ENCODE assay signal across 1 cellular context in genomic region chr3:122680381-122681293, GRCh38.
TF ChIP-seq lines count a peak whose summit lies in the region.

A gene with protein sequence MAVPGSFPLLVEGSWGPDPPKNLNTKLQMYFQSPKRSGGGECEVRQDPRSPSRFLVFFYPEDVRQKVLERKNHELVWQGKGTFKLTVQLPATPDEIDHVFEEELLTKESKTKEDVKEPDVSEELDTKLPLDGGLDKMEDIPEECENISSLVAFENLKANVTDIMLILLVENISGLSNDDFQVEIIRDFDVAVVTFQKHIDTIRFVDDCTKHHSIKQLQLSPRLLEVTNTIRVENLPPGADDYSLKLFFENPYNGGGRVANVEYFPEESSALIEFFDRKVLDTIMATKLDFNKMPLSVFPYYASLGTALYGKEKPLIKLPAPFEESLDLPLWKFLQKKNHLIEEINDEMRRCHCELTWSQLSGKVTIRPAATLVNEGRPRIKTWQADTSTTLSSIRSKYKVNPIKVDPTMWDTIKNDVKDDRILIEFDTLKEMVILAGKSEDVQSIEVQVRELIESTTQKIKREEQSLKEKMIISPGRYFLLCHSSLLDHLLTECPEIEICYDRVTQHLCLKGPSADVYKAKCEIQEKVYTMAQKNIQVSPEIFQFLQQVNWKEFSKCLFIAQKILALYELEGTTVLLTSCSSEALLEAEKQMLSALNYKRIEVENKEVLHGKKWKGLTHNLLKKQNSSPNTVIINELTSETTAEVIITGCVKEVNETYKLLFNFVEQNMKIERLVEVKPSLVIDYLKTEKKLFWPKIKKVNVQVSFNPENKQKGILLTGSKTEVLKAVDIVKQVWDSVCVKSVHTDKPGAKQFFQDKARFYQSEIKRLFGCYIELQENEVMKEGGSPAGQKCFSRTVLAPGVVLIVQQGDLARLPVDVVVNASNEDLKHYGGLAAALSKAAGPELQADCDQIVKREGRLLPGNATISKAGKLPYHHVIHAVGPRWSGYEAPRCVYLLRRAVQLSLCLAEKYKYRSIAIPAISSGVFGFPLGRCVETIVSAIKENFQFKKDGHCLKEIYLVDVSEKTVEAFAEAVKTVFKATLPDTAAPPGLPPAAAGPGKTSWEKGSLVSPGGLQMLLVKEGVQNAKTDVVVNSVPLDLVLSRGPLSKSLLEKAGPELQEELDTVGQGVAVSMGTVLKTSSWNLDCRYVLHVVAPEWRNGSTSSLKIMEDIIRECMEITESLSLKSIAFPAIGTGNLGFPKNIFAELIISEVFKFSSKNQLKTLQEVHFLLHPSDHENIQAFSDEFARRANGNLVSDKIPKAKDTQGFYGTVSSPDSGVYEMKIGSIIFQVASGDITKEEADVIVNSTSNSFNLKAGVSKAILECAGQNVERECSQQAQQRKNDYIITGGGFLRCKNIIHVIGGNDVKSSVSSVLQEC (N-terminal part only) (plus strand): TSS chr3:122680839. CDS start chr3:122680884, 45 bp downstream.

TF ChIP-seq in HepG2, 621 proteins besides CTCF, POLR2A, EP300 and RAD21 (continued from another document and continues in another):
- TF ChIP-seq TFAP4 (IDR thresholded peaks at IDR 0.05; ENCODE audit: borderline replicate concordance, low read depth) (no peak), ZNF34 (CRISPR knock-in tag; IDR thresholded peaks at IDR 0.05; ENCODE audit: borderline replicate concordance) (no peak), PTBP1 (IDR thresholded peaks at IDR 0.05; ENCODE audit: low read depth, low read length, poor library complexity, severe bottlenecking) (no peak), JUN (CRISPR knock-in tag; IDR thresholded peaks at IDR 0.05) (no peak), RFXANK (CRISPR knock-in tag; IDR thresholded peaks at IDR 0.05) (no peak), ZNF572 (CRISPR knock-in tag; IDR thresholded peaks at IDR 0.05) (no peak), MXI1 (IDR thresholded peaks at IDR 0.05; ENCODE audit: borderline replicate concordance, low read depth, low read length) (no peak), SNRNP70 (IDR thresholded peaks at IDR 0.05; ENCODE audit: low read depth, low read length) (no peak), ZSCAN29 (CRISPR knock-in tag; conservative IDR thresholded peaks at IDR 0.05) (no peak), ZNF12 (CRISPR knock-in tag; IDR thresholded peaks at IDR 0.05) (peak; percentile 15; the same call in 1 of the 2 replicates), SP2 (CRISPR knock-in tag; IDR thresholded peaks at IDR 0.05) (no peak), U2AF1 (optimal IDR thresholded peaks at IDR 0.05; ENCODE audit: low read depth, low read length) (peak; percentile 36), SP1 (IDR thresholded peaks at IDR 0.05) (no peak), SP1 (CRISPR knock-in tag; IDR thresholded peaks at IDR 0.05) (no peak), KDM1A (CRISPR knock-in tag; IDR thresholded peaks at IDR 0.05) (no peak), BRF2 (CRISPR knock-in tag; IDR thresholded peaks at IDR 0.05) (no peak), ZZZ3 (CRISPR knock-in tag; IDR thresholded peaks at IDR 0.05; ENCODE audit: borderline replicate concordance) (no peak), ZNF776 (CRISPR knock-in tag; IDR thresholded peaks at IDR 0.05) (no peak), PBX3 (CRISPR knock-in tag; IDR thresholded peaks at IDR 0.05; ENCODE audit: borderline replicate concordance) (no peak), SRSF4 (IDR thresholded peaks at IDR 0.05; ENCODE audit: low read depth, low read length, poor library complexity, severe bottlenecking) (no peak), NR2F1 (CRISPR knock-in tag; IDR thresholded peaks at IDR 0.05) (no peak), HNRNPUL1 (IDR thresholded peaks at IDR 0.05; ENCODE audit: low read depth, low read length) (no peak), SALL2 (CRISPR knock-in tag; IDR thresholded peaks at IDR 0.05) (peak; percentile 38; the same call in 1 of the 2 replicates), HIVEP1 (CRISPR knock-in tag; IDR thresholded peaks at IDR 0.05) (no peak), NCOA5 (CRISPR knock-in tag; IDR thresholded peaks at IDR 0.05) (no peak), MAFK (conservative IDR thresholded peaks at IDR 0.05 in 1 of 2, IDR thresholded peaks at IDR 0.05 in 1 of 2; ENCODE audit: low read length in 2 of 2) (no peak), SIN3B (IDR thresholded peaks at IDR 0.05; ENCODE audit: low read length) (no peak), KLF13 (CRISPR knock-in tag; IDR thresholded peaks at IDR 0.05) (no peak), ZNF883 (CRISPR knock-in tag; IDR thresholded peaks at IDR 0.05; ENCODE audit: not compliant biosample characterization) (no peak), ZFAT (CRISPR knock-in tag; conservative IDR thresholded peaks at IDR 0.05) (0 out of 2 replicates have a peak, but pooled peaks have one; percentile 8), MAFF (IDR thresholded peaks at IDR 0.05; ENCODE audit: low read depth, low read length) (no peak), BCL6 (CRISPR knock-in tag; IDR thresholded peaks at IDR 0.05) (peak; percentile 59), KDM2A (CRISPR knock-in tag; IDR thresholded peaks at IDR 0.05; ENCODE audit: borderline replicate concordance, low read depth) (peak; percentile 48; the same call in 1 of the 2 replicates), ZNF747 (CRISPR knock-in tag; IDR thresholded peaks at IDR 0.05; ENCODE audit: borderline replicate concordance) (peak; percentile 43; the same call in 1 of the 2 replicates), GATAD1 (CRISPR knock-in tag; IDR thresholded peaks at IDR 0.05) (no peak), ZNF3 (CRISPR knock-in tag; IDR thresholded peaks at IDR 0.05) (no peak), NR2F6 (IDR thresholded peaks at IDR 0.05) (no peak), NR2F6 (CRISPR knock-in tag; IDR thresholded peaks at IDR 0.05) (no peak), ATF2 (CRISPR knock-in tag; IDR thresholded peaks at IDR 0.05) (no peak), MAZ (IDR thresholded peaks at IDR 0.05; ENCODE audit: borderline replicate concordance, low read depth, low read length) (no peak), MAZ (CRISPR knock-in tag; IDR thresholded peaks at IDR 0.05; ENCODE audit: low read depth) (peak; percentile 61)
- TF ChIP-seq, protein P1, sequence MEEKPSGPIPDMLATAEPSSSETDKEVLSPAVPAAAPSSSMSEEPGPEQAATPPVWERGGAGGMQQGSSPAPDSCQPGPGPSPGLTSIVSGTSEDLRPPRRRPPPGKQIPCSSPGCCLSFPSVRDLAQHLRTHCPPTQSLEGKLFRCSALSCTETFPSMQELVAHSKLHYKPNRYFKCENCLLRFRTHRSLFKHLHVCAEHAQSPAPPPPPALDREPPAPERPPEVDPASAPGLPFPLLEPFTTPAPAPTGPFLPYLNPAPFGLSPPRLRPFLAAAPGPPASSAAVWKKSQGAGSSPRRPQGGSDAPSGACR (CRISPR knock-in tag; IDR thresholded peaks at IDR 0.05) = 0 out of 2 replicates have a peak, but pooled peaks have one; percentile 27
- TF ChIP-seq, protein P2, sequence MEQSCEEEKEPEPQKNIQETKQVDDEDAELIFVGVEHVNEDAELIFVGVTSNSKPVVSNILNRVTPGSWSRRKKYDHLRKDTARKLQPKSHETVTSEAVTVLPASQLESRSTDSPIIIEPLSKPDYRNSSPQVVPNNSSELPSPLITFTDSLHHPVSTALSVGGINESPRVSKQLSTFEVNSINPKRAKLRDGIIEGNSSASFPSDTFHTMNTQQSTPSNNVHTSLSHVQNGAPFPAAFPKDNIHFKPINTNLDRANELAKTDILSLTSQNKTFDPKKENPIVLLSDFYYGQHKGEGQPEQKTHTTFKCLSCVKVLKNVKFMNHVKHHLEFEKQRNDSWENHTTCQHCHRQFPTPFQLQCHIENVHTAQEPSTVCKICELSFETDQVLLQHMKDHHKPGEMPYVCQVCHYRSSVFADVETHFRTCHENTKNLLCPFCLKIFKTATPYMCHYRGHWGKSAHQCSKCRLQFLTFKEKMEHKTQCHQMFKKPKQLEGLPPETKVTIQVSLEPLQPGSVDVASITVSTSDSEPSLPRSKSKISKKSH (CRISPR knock-in tag; IDR thresholded peaks at IDR 0.05; ENCODE audit: borderline replicate concordance) = peak; percentile 71; the same call in 1 of the 2 replicates
- TF ChIP-seq, protein P3, sequence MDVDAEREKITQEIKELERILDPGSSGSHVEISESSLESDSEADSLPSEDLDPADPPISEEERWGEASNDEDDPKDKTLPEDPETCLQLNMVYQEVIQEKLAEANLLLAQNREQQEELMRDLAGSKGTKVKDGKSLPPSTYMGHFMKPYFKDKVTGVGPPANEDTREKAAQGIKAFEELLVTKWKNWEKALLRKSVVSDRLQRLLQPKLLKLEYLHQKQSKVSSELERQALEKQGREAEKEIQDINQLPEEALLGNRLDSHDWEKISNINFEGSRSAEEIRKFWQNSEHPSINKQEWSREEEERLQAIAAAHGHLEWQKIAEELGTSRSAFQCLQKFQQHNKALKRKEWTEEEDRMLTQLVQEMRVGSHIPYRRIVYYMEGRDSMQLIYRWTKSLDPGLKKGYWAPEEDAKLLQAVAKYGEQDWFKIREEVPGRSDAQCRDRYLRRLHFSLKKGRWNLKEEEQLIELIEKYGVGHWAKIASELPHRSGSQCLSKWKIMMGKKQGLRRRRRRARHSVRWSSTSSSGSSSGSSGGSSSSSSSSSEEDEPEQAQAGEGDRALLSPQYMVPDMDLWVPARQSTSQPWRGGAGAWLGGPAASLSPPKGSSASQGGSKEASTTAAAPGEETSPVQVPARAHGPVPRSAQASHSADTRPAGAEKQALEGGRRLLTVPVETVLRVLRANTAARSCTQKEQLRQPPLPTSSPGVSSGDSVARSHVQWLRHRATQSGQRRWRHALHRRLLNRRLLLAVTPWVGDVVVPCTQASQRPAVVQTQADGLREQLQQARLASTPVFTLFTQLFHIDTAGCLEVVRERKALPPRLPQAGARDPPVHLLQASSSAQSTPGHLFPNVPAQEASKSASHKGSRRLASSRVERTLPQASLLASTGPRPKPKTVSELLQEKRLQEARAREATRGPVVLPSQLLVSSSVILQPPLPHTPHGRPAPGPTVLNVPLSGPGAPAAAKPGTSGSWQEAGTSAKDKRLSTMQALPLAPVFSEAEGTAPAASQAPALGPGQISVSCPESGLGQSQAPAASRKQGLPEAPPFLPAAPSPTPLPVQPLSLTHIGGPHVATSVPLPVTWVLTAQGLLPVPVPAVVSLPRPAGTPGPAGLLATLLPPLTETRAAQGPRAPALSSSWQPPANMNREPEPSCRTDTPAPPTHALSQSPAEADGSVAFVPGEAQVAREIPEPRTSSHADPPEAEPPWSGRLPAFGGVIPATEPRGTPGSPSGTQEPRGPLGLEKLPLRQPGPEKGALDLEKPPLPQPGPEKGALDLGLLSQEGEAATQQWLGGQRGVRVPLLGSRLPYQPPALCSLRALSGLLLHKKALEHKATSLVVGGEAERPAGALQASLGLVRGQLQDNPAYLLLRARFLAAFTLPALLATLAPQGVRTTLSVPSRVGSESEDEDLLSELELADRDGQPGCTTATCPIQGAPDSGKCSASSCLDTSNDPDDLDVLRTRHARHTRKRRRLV (CRISPR knock-in tag; IDR thresholded peaks at IDR 0.05) = no peak
- TF ChIP-seq, protein P4, sequence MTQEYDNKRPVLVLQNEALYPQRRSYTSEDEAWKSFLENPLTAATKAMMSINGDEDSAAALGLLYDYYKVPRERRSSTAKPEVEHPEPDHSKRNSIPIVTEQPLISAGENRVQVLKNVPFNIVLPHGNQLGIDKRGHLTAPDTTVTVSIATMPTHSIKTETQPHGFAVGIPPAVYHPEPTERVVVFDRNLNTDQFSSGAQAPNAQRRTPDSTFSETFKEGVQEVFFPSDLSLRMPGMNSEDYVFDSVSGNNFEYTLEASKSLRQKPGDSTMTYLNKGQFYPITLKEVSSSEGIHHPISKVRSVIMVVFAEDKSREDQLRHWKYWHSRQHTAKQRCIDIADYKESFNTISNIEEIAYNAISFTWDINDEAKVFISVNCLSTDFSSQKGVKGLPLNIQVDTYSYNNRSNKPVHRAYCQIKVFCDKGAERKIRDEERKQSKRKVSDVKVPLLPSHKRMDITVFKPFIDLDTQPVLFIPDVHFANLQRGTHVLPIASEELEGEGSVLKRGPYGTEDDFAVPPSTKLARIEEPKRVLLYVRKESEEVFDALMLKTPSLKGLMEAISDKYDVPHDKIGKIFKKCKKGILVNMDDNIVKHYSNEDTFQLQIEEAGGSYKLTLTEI (CRISPR knock-in tag; conservative IDR thresholded peaks at IDR 0.05) = no peak
- TF ChIP-seq, protein P5, sequence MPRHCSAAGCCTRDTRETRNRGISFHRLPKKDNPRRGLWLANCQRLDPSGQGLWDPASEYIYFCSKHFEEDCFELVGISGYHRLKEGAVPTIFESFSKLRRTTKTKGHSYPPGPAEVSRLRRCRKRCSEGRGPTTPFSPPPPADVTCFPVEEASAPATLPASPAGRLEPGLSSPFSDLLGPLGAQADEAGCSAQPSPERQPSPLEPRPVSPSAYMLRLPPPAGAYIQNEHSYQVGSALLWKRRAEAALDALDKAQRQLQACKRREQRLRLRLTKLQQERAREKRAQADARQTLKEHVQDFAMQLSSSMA (CRISPR knock-in tag; IDR thresholded peaks at IDR 0.05) = no peak
